In genomic region chrX:150152036-150152435, GRCh38 we compare ENCODE assay signal across 35 cellular contexts.
"Had no signal": no experiment of that assay in that cellular context is flagged by ENCODE, and none has a peak within 500 bp of the region (broad histone marks: within the 10 kb centered on the region; RNA-seq: fewer than 3 reads in every experiment).

No MANE protein-coding gene starts in this region.

- H3K9me3 Mint-ChIP-seq: activated B cell treated with CpG ODN at 0.5 μM for 24 hours; activated CD4-positive, alpha-beta memory T cell treated with anti-CD3 and anti-CD28 coated beads for 36 hours; activated CD4-positive, alpha-beta T cell treated with anti-CD3 and anti-CD28 coated beads, Interleukin-2, amount 10 ng/mL, durations not matched to agents 24 days and 14 days; activated CD8-positive, alpha-beta T cell treated with anti-CD3 and anti-CD28 coated beads for 36 hours; activated naive CD4-positive, alpha-beta T cell treated with anti-CD3 and anti-CD28 coated beads for 36 hours; activated naive CD4-positive, alpha-beta T cell treated with anti-CD3 and anti-CD28 coated beads, Interleukin-2, amount 50 U/mL, for 72 hours; activated naive CD8-positive, alpha-beta T cell treated with anti-CD3 and anti-CD28 coated beads for 36 hours; activated T-cell treated with anti-CD3 and anti-CD28 coated beads, Interleukin-2, amount 50 U/mL, for 4 hours; activated T-cell treated with anti-CD3 and anti-CD28 coated beads, Interleukin-2, amount 50 U/mL, for 72 hours; activated T-helper 1 cell treated with anti-CD3 and anti-CD28 coated beads, Interleukin-12 subunit alpha, Interleukin-12 subunit beta, Interleukin-2, Interleukin-4 antibody, amounts not matched to agents 30 ng/mL and 10 ng/mL and 1 ng/mL, durations not matched to agents 14 hours and 24 hours and 36 hours; activated T-helper 17 cell treated with anti-CD3 and anti-CD28 coated beads, Interleukin-2, amount 50 U/mL, for 72 hours; T-helper 1 cell treated with Interleukin-12 subunit alpha and Interleukin-12 subunit beta and Interleukin-4 antibody, amounts not matched to agents 30 μg/mL and 1 μg/mL, for 36 hours; T-helper 2 cell treated with Interferon-gamma antibody and Interleukin-4, amounts not matched to agents 5 μg/mL and 100 μg/mL, for 36 hours had no signal

- H3K27ac Mint-ChIP-seq: activated B cell treated with CpG ODN at 0.5 μM for 24 hours; activated CD4-positive, alpha-beta memory T cell treated with anti-CD3 and anti-CD28 coated beads for 36 hours; activated CD4-positive, alpha-beta T cell treated with anti-CD3 and anti-CD28 coated beads, Interleukin-2, amount 10 ng/mL, durations not matched to agents 24 days and 14 days; activated CD8-positive, alpha-beta T cell treated with anti-CD3 and anti-CD28 coated beads for 36 hours; activated naive CD4-positive, alpha-beta T cell treated with anti-CD3 and anti-CD28 coated beads for 36 hours; activated naive CD4-positive, alpha-beta T cell treated with anti-CD3 and anti-CD28 coated beads, Interleukin-2, amount 50 U/mL, for 72 hours; activated naive CD8-positive, alpha-beta T cell treated with anti-CD3 and anti-CD28 coated beads for 36 hours; activated T-cell treated with anti-CD3 and anti-CD28 coated beads, Interleukin-2, amount 50 U/mL, for 72 hours; activated T-helper 1 cell treated with anti-CD3 and anti-CD28 coated beads, Interleukin-12 subunit alpha, Interleukin-12 subunit beta, Interleukin-2, Interleukin-4 antibody, amounts not matched to agents 30 ng/mL and 10 ng/mL and 1 ng/mL, durations not matched to agents 14 hours and 24 hours and 36 hours; activated T-helper 17 cell treated with anti-CD3 and anti-CD28 coated beads, Interleukin-2, amount 50 U/mL, for 72 hours; T-helper 1 cell treated with Interleukin-12 subunit alpha and Interleukin-12 subunit beta and Interleukin-4 antibody, amounts not matched to agents 30 μg/mL and 1 μg/mL, for 36 hours; T-helper 2 cell treated with Interferon-gamma antibody and Interleukin-4, amounts not matched to agents 5 μg/mL and 100 μg/mL, for 36 hours had no signal

- ATAC-seq: activated CD8-positive, alpha-beta T cell treated with anti-CD3 and anti-CD28 coated beads for 36 hours; activated naive CD4-positive, alpha-beta T cell treated with anti-CD3 and anti-CD28 coated beads, Interleukin-2, amount 50 U/mL, for 72 hours; activated T-cell treated with anti-CD3 and anti-CD28 coated beads, Interleukin-2, amount 50 U/mL, for 4 hours; activated T-cell treated with anti-CD3 and anti-CD28 coated beads, Interleukin-2, amount 50 U/mL, for 72 hours; activated T-helper 17 cell treated with anti-CD3 and anti-CD28 coated beads, Interleukin-2, amount 50 U/mL, for 72 hours; body of pancreas had no signal

- H3K4me1 ChIP-seq: adrenal gland, body of pancreas, breast epithelium had no signal

- H3K27ac ChIP-seq: adrenal gland, body of pancreas, brain microvascular endothelial cell, breast epithelium, VCaP had no signal

- H3K4me3 Mint-ChIP-seq: activated B cell treated with CpG ODN at 0.5 μM for 24 hours; activated CD4-positive, alpha-beta memory T cell treated with anti-CD3 and anti-CD28 coated beads for 36 hours; activated CD4-positive, alpha-beta T cell treated with anti-CD3 and anti-CD28 coated beads, Interleukin-2, amount 10 ng/mL, durations not matched to agents 24 days and 14 days; activated CD8-positive, alpha-beta T cell treated with anti-CD3 and anti-CD28 coated beads for 36 hours; activated naive CD4-positive, alpha-beta T cell treated with anti-CD3 and anti-CD28 coated beads for 36 hours; activated naive CD8-positive, alpha-beta T cell treated with anti-CD3 and anti-CD28 coated beads for 36 hours; activated T-cell treated with anti-CD3 and anti-CD28 coated beads, Interleukin-2, amount 50 U/mL, for 4 hours; activated T-cell treated with anti-CD3 and anti-CD28 coated beads, Interleukin-2, amount 50 U/mL, for 72 hours; activated T-helper 1 cell treated with anti-CD3 and anti-CD28 coated beads, Interleukin-12 subunit alpha, Interleukin-12 subunit beta, Interleukin-2, Interleukin-4 antibody, amounts not matched to agents 30 ng/mL and 10 ng/mL and 1 ng/mL, durations not matched to agents 14 hours and 24 hours and 36 hours; activated T-helper 17 cell treated with anti-CD3 and anti-CD28 coated beads, Interleukin-2, amount 50 U/mL, for 72 hours; T-helper 1 cell treated with Interleukin-12 subunit alpha and Interleukin-12 subunit beta and Interleukin-4 antibody, amounts not matched to agents 30 μg/mL and 1 μg/mL, for 36 hours; T-helper 2 cell treated with Interferon-gamma antibody and Interleukin-4, amounts not matched to agents 5 μg/mL and 100 μg/mL, for 36 hours had no signal

- H3K4me1 Mint-ChIP-seq: activated B cell treated with CpG ODN at 0.5 μM for 24 hours; activated CD4-positive, alpha-beta T cell treated with anti-CD3 and anti-CD28 coated beads, Interleukin-2, amount 10 ng/mL, durations not matched to agents 24 days and 14 days; activated naive CD8-positive, alpha-beta T cell treated with anti-CD3 and anti-CD28 coated beads for 36 hours; activated T-helper 17 cell treated with anti-CD3 and anti-CD28 coated beads, Interleukin-2, amount 50 U/mL, for 72 hours had no signal

- H3K4me3 ChIP-seq: adrenal gland, body of pancreas, breast epithelium had no signal

- H3K36me3 ChIP-seq: adrenal gland, brain microvascular endothelial cell, breast epithelium had no signal

- H3K9me3 ChIP-seq: adrenal gland, body of pancreas, breast epithelium had no signal

- H3K27me3 Mint-ChIP-seq: activated CD4-positive, alpha-beta memory T cell treated with anti-CD3 and anti-CD28 coated beads for 36 hours; activated CD4-positive, alpha-beta T cell treated with anti-CD3 and anti-CD28 coated beads, Interleukin-2, amount 10 ng/mL, durations not matched to agents 24 days and 14 days; activated CD8-positive, alpha-beta T cell treated with anti-CD3 and anti-CD28 coated beads for 36 hours; activated naive CD8-positive, alpha-beta T cell treated with anti-CD3 and anti-CD28 coated beads for 36 hours; activated T-helper 17 cell treated with anti-CD3 and anti-CD28 coated beads, Interleukin-2, amount 50 U/mL, for 72 hours had no signal

- H3K36me3 Mint-ChIP-seq: activated CD4-positive, alpha-beta memory T cell treated with anti-CD3 and anti-CD28 coated beads for 36 hours; activated naive CD4-positive, alpha-beta T cell treated with anti-CD3 and anti-CD28 coated beads, Interleukin-2, amount 50 U/mL, for 72 hours; activated naive CD8-positive, alpha-beta T cell treated with anti-CD3 and anti-CD28 coated beads for 36 hours had no signal

- DNase-seq: activated B cell treated with CpG ODN at 0.5 μM for 24 hours; activated CD4-positive, alpha-beta memory T cell treated with anti-CD3 and anti-CD28 coated beads for 36 hours; activated CD4-positive, alpha-beta T cell treated with anti-CD3 and anti-CD28 coated beads for 4 hours; activated CD4-positive, alpha-beta T cell treated with anti-CD3 and anti-CD28 coated beads, Interleukin-2, amount 10 ng/mL, durations not matched to agents 24 days and 14 days; activated CD4-positive, alpha-beta T cell treated with anti-CD3 and anti-CD28 coated beads, Interleukin-2, amount 50 U/mL, for 1 hour; activated CD4-positive, alpha-beta T cell treated with anti-CD3 and anti-CD28 coated beads, Interleukin-2, amount 50 U/mL, for 4 hours; activated CD4-positive, CD25-positive, alpha-beta regulatory T cell treated with anti-CD3 and anti-CD28 coated beads, Interleukin-2, amount 50 U/mL, for 72 hours; activated CD8-positive, alpha-beta memory T cell treated with anti-CD3 and anti-CD28 coated beads, Interleukin-2, amount 50 U/mL, for 4 hours; activated CD8-positive, alpha-beta T cell treated with anti-CD3 and anti-CD28 coated beads for 36 hours; activated effector memory CD4-positive, alpha-beta T cell treated with anti-CD3 and anti-CD28 coated beads, Interleukin-2, amount 50 U/mL, for 16 hours; activated gamma-delta T cell treated with Interleukin-2 at 50 U/mL for 16 hours; activated naive CD4-positive, alpha-beta T cell; activated naive CD4-positive, alpha-beta T cell treated with anti-CD3 and anti-CD28 coated beads for 36 hours; activated naive CD4-positive, alpha-beta T cell treated with anti-CD3 and anti-CD28 coated beads, Interleukin-2, amount 50 U/mL, for 16 hours; activated naive CD8-positive, alpha-beta T cell treated with anti-CD3 and anti-CD28 coated beads for 36 hours; activated T-cell treated with anti-CD3 and anti-CD28 coated beads for 4 hours; activated T-cell treated with anti-CD3 and anti-CD28 coated beads, Interleukin-2, amount 50 U/mL, for 1 hour; activated T-cell treated with anti-CD3 and anti-CD28 coated beads, Interleukin-2, amount 50 U/mL, for 4 hours; activated T-cell treated with anti-CD3 and anti-CD28 coated beads, Interleukin-2, amount 50 U/mL, for 72 hours; adrenal gland; amniotic stem cell; aorta; body of pancreas; brain microvascular endothelial cell; central memory CD4-positive, alpha-beta T cell; T-helper 1 cell; T-helper 2 cell; T-helper 9 cell had no signal

- H3K27me3 ChIP-seq: adrenal gland, body of pancreas, brain microvascular endothelial cell had no signal
